23 cellular contexts compared by ENCODE assay signal in the genomic region with DNA sequence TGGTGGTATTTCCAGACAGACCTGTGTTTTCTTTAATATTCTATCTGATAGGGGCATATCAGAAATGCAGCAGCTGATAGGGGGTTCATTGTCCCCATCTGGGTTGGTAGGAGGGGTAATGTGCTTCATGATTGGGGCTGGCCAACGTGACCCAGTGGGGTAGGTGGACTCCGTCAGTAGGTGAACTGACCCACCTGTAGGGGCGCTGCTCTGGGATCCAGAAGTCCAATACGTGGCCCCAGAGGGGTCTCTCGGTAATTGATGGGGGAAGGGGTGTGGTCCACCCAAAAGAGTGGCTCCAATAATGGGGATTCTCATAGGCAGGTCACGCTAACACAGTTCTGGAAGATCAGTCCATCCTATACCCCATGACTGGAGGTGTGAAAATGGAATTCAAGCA.
"Had no signal": no experiment of that assay in that cellular context is flagged by ENCODE, and none has a peak within 500 bp of the region (broad histone marks: within the 10 kb centered on the region; RNA-seq: fewer than 3 reads in every experiment).

No MANE protein-coding gene starts in this region.

- H3K27ac ChIP-seq: dorsolateral prefrontal cortex, epithelial cell of prostate, foreskin keratinocyte, sigmoid colon, tibial nerve had no signal

- H3K9me3 Mint-ChIP-seq: activated B cell treated with CpG ODN at 0.5 μM for 24 hours; activated naive CD4-positive, alpha-beta T cell treated with anti-CD3 and anti-CD28 coated beads, Interleukin-2, amount 10 ng/mL, durations not matched to agents 7 days and 5 days; activated T-cell treated with anti-CD3 and anti-CD28 coated beads, Interleukin-2, amount 50 U/mL, for 24 hours; activated T-helper 2 cell treated with anti-CD3 and anti-CD28 coated beads, Interferon-gamma antibody, Interleukin-2, Interleukin-4, amounts not matched to agents 10 μg/mL and 5 μg/mL and 100 μg/mL, durations not matched to agents 14 hours and 24 hours and 36 hours; brain had no signal

- H3K4me3 ChIP-seq: dorsolateral prefrontal cortex, sigmoid colon, tibial nerve had no signal

- H3K4me1 ChIP-seq: foreskin keratinocyte, sigmoid colon, tibial nerve had no signal

- H3K4me3 Mint-ChIP-seq: activated B cell treated with CpG ODN at 0.5 μM for 24 hours; activated CD8-positive, alpha-beta T cell treated with anti-CD3 and anti-CD28 coated beads for 36 hours; activated naive CD4-positive, alpha-beta T cell treated with anti-CD3 and anti-CD28 coated beads, Interleukin-2, amount 10 ng/mL, durations not matched to agents 7 days and 5 days; activated naive CD8-positive, alpha-beta T cell treated with anti-CD3 and anti-CD28 coated beads, Interleukin-2, amount 50 U/mL, for 24 hours; activated T-cell treated with anti-CD3 and anti-CD28 coated beads, Interleukin-2, amount 50 U/mL, for 24 hours; brain had no signal

- DNase-seq: activated B cell treated with CpG ODN at 0.5 μM for 24 hours; activated CD4-positive, alpha-beta T cell treated with anti-CD3 and anti-CD28 coated beads for 48 hours; activated CD8-positive, alpha-beta T cell treated with anti-CD3 and anti-CD28 coated beads for 36 hours; activated naive CD4-positive, alpha-beta T cell treated with anti-CD3 and anti-CD28 coated beads, Interleukin-2, amount 10 ng/mL, durations not matched to agents 7 days and 5 days; activated naive CD8-positive, alpha-beta T cell treated with anti-CD3 and anti-CD28 coated beads, Interleukin-2, amount 50 U/mL, for 24 hours; activated T-cell treated with anti-CD3 and anti-CD28 coated beads, Interleukin-2, amount 50 U/mL, for 24 hours; anterior cingulate cortex; caudate nucleus; dorsolateral prefrontal cortex; foreskin keratinocyte; hippocampal formation; kidney; midbrain; occipital lobe; posterior cingulate gyrus; sigmoid colon; stimulated activated CD8-positive, alpha-beta memory T cell treated with anti-CD3 and anti-CD28 coated beads, Interleukin-4, amount 100 ng/mL, for 48 hours; stimulated activated naive CD8-positive, alpha-beta T cell treated with anti-CD3 and anti-CD28 coated beads, Interleukin-15, Interleukin-2, amounts not matched to agents 100 U/mL and 50 U/mL, for 24 hours had no signal

- H3K36me3 ChIP-seq: sigmoid colon, tibial nerve had no signal

- H3K4me1 Mint-ChIP-seq: activated B cell treated with CpG ODN at 0.5 μM for 24 hours; activated naive CD4-positive, alpha-beta T cell treated with anti-CD3 and anti-CD28 coated beads, Interleukin-2, amount 10 ng/mL, durations not matched to agents 7 days and 5 days; activated naive CD8-positive, alpha-beta T cell treated with anti-CD3 and anti-CD28 coated beads, Interleukin-2, amount 50 U/mL, for 24 hours; brain had no signal

- H3K27me3 ChIP-seq: foreskin keratinocyte, sigmoid colon, tibial nerve had no signal

- H3K27ac Mint-ChIP-seq: activated B cell treated with CpG ODN at 0.5 μM for 24 hours; activated CD8-positive, alpha-beta T cell treated with anti-CD3 and anti-CD28 coated beads for 36 hours; activated naive CD4-positive, alpha-beta T cell treated with anti-CD3 and anti-CD28 coated beads, Interleukin-2, amount 10 ng/mL, durations not matched to agents 7 days and 5 days; activated naive CD8-positive, alpha-beta T cell treated with anti-CD3 and anti-CD28 coated beads, Interleukin-2, amount 50 U/mL, for 24 hours; activated T-cell treated with anti-CD3 and anti-CD28 coated beads, Interleukin-2, amount 50 U/mL, for 24 hours; activated T-helper 2 cell treated with anti-CD3 and anti-CD28 coated beads, Interferon-gamma antibody, Interleukin-2, Interleukin-4, amounts not matched to agents 10 μg/mL and 5 μg/mL and 100 μg/mL, durations not matched to agents 14 hours and 24 hours and 36 hours; brain had no signal

- H3K9me3 ChIP-seq: sigmoid colon, tibial nerve had no signal

- ATAC-seq: activated CD8-positive, alpha-beta T cell treated with anti-CD3 and anti-CD28 coated beads for 36 hours; activated naive CD8-positive, alpha-beta T cell treated with anti-CD3 and anti-CD28 coated beads, Interleukin-2, amount 50 U/mL, for 24 hours; foreskin keratinocyte; left lobe of liver; stimulated activated naive CD8-positive, alpha-beta T cell treated with anti-CD3 and anti-CD28 coated beads, Interleukin-15, Interleukin-2, amounts not matched to agents 100 U/mL and 50 U/mL, for 24 hours had no signal

- H3K36me3 Mint-ChIP-seq: activated naive CD4-positive, alpha-beta T cell treated with anti-CD3 and anti-CD28 coated beads, Interleukin-2, amount 10 ng/mL, durations not matched to agents 7 days and 5 days; brain had no signal

- H3K27me3 Mint-ChIP-seq: activated B cell treated with CpG ODN at 0.5 μM for 24 hours; activated naive CD4-positive, alpha-beta T cell treated with anti-CD3 and anti-CD28 coated beads, Interleukin-2, amount 10 ng/mL, durations not matched to agents 7 days and 5 days had no signal
